3 cellular contexts compared by ENCODE assay signal in genomic region chr12:94666158-94666557, GRCh38.
"Had no signal": no experiment of that assay in that cellular context is flagged by ENCODE, and none has a peak within 500 bp of the region (broad histone marks: within the 10 kb centered on the region; RNA-seq: fewer than 3 reads in every experiment).

No MANE protein-coding gene starts in this region.

- DNase-seq: GDM1, GF-D8 had no signal

- H3K4me3 ChIP-seq: GM12878 had no signal

- ATAC-seq: GM12878 had no signal
